Comparison of ENCODE assay signal across 8 cellular contexts in genomic region chr17:50944054-50944901, GRCh38.
DNase-seq lines count a peak whose midpoint lies in the region; ATAC-seq and TF ChIP-seq lines count a peak whose summit lies in the region.

No MANE protein-coding gene starts in this region.

- H3K36me3 ChIP-seq in KMS-11 (ENCODE audit: insufficient read depth) = no peaks in the 10 kb centered on the region
- H3K36me3 ChIP-seq in iPS-15b (ENCODE audit: control insufficient read depth, insufficient read depth, low read length) = no peaks in the 10 kb centered on the region

- H3K79me2 ChIP-seq in KMS-11 (ENCODE audit: insufficient read depth, low read depth) = no peaks in the 10 kb centered on the region

- peak overlapping the region; percentile 92 for H3K9ac ChIP-seq in KMS-11
- peak overlapping the region; percentile 4 for H3K9ac ChIP-seq in iPS-15b (ENCODE audit: low read depth, low read length)

- ATAC-seq in GM19324 (IDR thresholded peaks at IDR 0.05; ENCODE audit: low FRiP score, unreplicated experiment) (no peak), GM21526 (IDR thresholded peaks at IDR 0.05; ENCODE audit: low FRiP score, unreplicated experiment) (no peak)

- no peaks in the 10 kb centered on the region for H3K9me3 ChIP-seq in iPS-15b (ENCODE audit: control insufficient read depth, insufficient read depth, low read length)

- no peaks in the 10 kb centered on the region for H3K9me3 Mint-ChIP-seq in T-helper 1 cell treated with Interleukin-12 subunit alpha and Interleukin-12 subunit beta and Interleukin-4 antibody, amounts not matched to agents 30 μg/mL and 1 μg/mL, for 36 hours

- no peaks in the 10 kb centered on the region for H4K20me1 ChIP-seq in KMS-11 (ENCODE audit: insufficient read depth)

- DNase-seq in Daoy (ENCODE audit: low read depth) (peak; percentile 64), amniotic epithelial cell (ENCODE audit: low read depth) (peak; percentile 46), skeletal muscle cell (ENCODE audit: low read depth) (no peak)

- H3K27ac Mint-ChIP-seq in T-helper 1 cell treated with Interleukin-12 subunit alpha and Interleukin-12 subunit beta and Interleukin-4 antibody, amounts not matched to agents 30 μg/mL and 1 μg/mL, for 36 hours = peak overlapping the region; percentile 62

- peak overlapping the region; percentile 76 for H3K4me3 Mint-ChIP-seq in T-helper 1 cell treated with Interleukin-12 subunit alpha and Interleukin-12 subunit beta and Interleukin-4 antibody, amounts not matched to agents 30 μg/mL and 1 μg/mL, for 36 hours

- H3K27me3 Mint-ChIP-seq in T-helper 1 cell treated with Interleukin-12 subunit alpha and Interleukin-12 subunit beta and Interleukin-4 antibody, amounts not matched to agents 30 μg/mL and 1 μg/mL, for 36 hours (ENCODE audit: low read depth) = no peaks in the 10 kb centered on the region

- no peaks in the 10 kb centered on the region for H3K36me3 Mint-ChIP-seq in T-helper 1 cell treated with Interleukin-12 subunit alpha and Interleukin-12 subunit beta and Interleukin-4 antibody, amounts not matched to agents 30 μg/mL and 1 μg/mL, for 36 hours (ENCODE audit: low read depth)

- H3K4me2 ChIP-seq in KMS-11 = peak overlapping the region; percentile 81

- H3K4me1 ChIP-seq in KMS-11 (ENCODE audit: low read depth, poor library complexity, severe bottlenecking) (peaks cover 24% of the 10 kb centered on the region), iPS-15b (ENCODE audit: control insufficient read depth, insufficient read depth, low read length) (peaks cover under 1% of the 10 kb centered on the region)

- H2AFZ ChIP-seq in KMS-11 (ENCODE audit: low read depth) = peak overlapping the region; percentile 91

- H3K4me3 ChIP-seq in KMS-11 (IDR thresholded peaks at IDR 0.05; ENCODE audit: insufficient read depth, low read depth, low read length) = no peak overlapping the region
- peak overlapping the region; percentile 22 for H3K4me3 ChIP-seq in iPS-15b (ENCODE audit: low read depth, low read length)
- peak overlapping the region; percentile 29 for H3K4me3 ChIP-seq in skeletal muscle cell (ENCODE audit: low read depth, low read length)

- peaks cover 20% of the 10 kb centered on the region for H3K4me1 Mint-ChIP-seq in T-helper 1 cell treated with Interleukin-12 subunit alpha and Interleukin-12 subunit beta and Interleukin-4 antibody, amounts not matched to agents 30 μg/mL and 1 μg/mL, for 36 hours (ENCODE audit: low read depth)

- no peak for TF ChIP-seq CTCF in KMS-11 (conservative IDR thresholded peaks at IDR 0.05; ENCODE audit: low read depth, low read length)

- H3K27ac ChIP-seq in KMS-11 = peak overlapping the region; percentile 66

- H3K27me3 ChIP-seq in KMS-11 (ENCODE audit: insufficient read depth, low read depth) = no peaks in the 10 kb centered on the region
- peaks cover 19% of the 10 kb centered on the region for H3K27me3 ChIP-seq in iPS-15b (ENCODE audit: control insufficient read depth, insufficient read depth, low read length)
